ENCODE assay signal across 21 cellular contexts in the genomic region with DNA sequence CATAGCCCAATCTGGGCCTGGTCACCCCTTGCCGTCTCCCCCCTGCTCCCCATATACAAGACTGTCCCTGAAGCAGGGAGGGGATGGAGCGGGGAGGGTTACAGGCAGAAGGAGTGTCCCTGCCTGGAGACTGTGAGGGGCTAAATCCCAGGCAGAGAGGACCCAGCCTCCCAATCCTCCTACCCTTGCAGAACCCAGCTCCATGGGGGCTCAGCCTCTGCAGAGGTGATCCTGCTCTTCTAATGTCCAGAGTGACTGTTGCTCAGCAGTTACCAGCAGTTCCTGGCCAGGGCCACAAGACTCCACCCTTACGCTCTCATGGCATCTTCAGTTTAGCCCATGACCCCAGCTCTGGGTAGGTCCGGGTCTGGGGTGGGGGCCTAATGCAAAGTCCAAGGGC. TPM values are rescaled to one million over a fixed set of nuclear protein-coding genes. Genes with fewer than 3 reads are reported as not detected.
DNase-seq lines count a peak whose midpoint lies in the region; ATAC-seq, FAIRE-seq and TF ChIP-seq lines count a peak whose summit lies in the region.
"Had no signal": no experiment of that assay in that cellular context is flagged by ENCODE, and none has a peak within 500 bp of the region (broad histone marks: within the 10 kb centered on the region; RNA-seq: fewer than 3 reads in every experiment).

No MANE protein-coding gene starts in this region.

- H3K27ac ChIP-seq in HepG2 (ENCODE audit: extremely low read length, insufficient read depth, low read length), result no peak overlapping the region
- H3K27ac ChIP-seq in right lobe of liver, result no peak overlapping the region
- no peak overlapping the region for H3K27ac ChIP-seq in pancreas
- H3K27ac ChIP-seq: upper lobe of left lung had no signal

- H3K27me3 Mint-ChIP-seq in T-helper 17 cell, result no peaks in the 10 kb centered on the region
- no peaks in the 10 kb centered on the region for H3K27me3 Mint-ChIP-seq in effector memory CD8-positive, alpha-beta T cell

- peaks cover 48% of the 10 kb centered on the region for H3K4me1 Mint-ChIP-seq in T-helper 17 cell
- H3K4me1 Mint-ChIP-seq in effector memory CD8-positive, alpha-beta T cell (ENCODE audit: low read depth in 2 of 2), result peaks cover 37 to 43% of the 10 kb centered on the region in 2 donors
- H3K4me1 Mint-ChIP-seq: nephron progenitor cell had no signal

- intact Hi-C loops in HepG2 (cut with micrococcal nuclease; ENCODE audit: unreplicated experiment), result no loop called here
- intact Hi-C loops in right lobe of liver (cut with DNase I), result no loop called here
- intact Hi-C loops in pancreas (cut with DNase I), result no loop called here

- TF ChIP-seq EP300 in HepG2 (IDR thresholded peaks at IDR 0.05; ENCODE audit: low read depth in 2 of 2, low read length in 2 of 2) (no peak), HepG2 (CRISPR knock-in tag; IDR thresholded peaks at IDR 0.05; ENCODE audit: borderline replicate concordance) (no peak)

- DNase-seq in HepG2 (ENCODE audit: low spot score) (no peak), right lobe of liver (no peak), T-helper 17 cell (no peak), foreskin melanocyte (no peak), pancreas (no peak)
- no peak for DNase-seq in effector memory CD8-positive, alpha-beta T cell
- DNase-seq: activated CD4-positive, alpha-beta T cell treated with anti-CD3 and anti-CD28 coated beads, Interleukin-2, amount 50 U/mL, for 48 hours; activated effector memory CD4-positive, alpha-beta T cell treated with anti-CD3 and anti-CD28 coated beads, Interleukin-2, amount 50 U/mL, for 16 hours; anterior cingulate cortex; central memory CD4-positive, alpha-beta T cell; EL; nephron progenitor cell; OCI-M1; Right ventricle myocardium superior; stimulated activated CD4-positive, alpha-beta T cell treated with anti-CD3 and anti-CD28 coated beads, Interleukin-2, amount 100 ng/mL, for 48 hours; upper lobe of left lung had no signal

- no peak overlapping the region for H3K4me2 ChIP-seq in HepG2 (ENCODE audit: low read depth, low read length)

- H3K36me3 Mint-ChIP-seq in T-helper 17 cell (ENCODE audit: low read depth), result peaks cover 21% of the 10 kb centered on the region
- peaks cover 59% of the 10 kb centered on the region for H3K36me3 Mint-ChIP-seq in effector memory CD8-positive, alpha-beta T cell (ENCODE audit: insufficient read depth)

- H3K4me3 ChIP-seq in HepG2 (replicated peaks in 1 of 3; ENCODE audit: insufficient read depth in 1 of 3, low read depth in 2 of 3, low read length in 3 of 3) (no peak overlapping the region), right lobe of liver (no peak overlapping the region), pancreas (no peak overlapping the region)
- H3K4me3 ChIP-seq: HAP-1, K562, skin epidermis, upper lobe of left lung had no signal

- H4K20me1 ChIP-seq in HepG2 (ENCODE audit: insufficient read depth, low read length), result no peaks in the 10 kb centered on the region

- peak; percentile 18 for ATAC-seq in HepG2
- no peak for ATAC-seq in right lobe of liver
- ATAC-seq in T-helper 17 cell, result no peak
- no peak for ATAC-seq in effector memory CD8-positive, alpha-beta T cell (replicated peaks)
- ATAC-seq in GM18870 (IDR thresholded peaks at IDR 0.05; ENCODE audit: unreplicated experiment), result no peak
- no peak for ATAC-seq in pancreas
- ATAC-seq: K562 had no signal

- TF ChIP-seq POLR2A in HepG2 (IDR thresholded peaks at IDR 0.05; ENCODE audit: insufficient read depth in 1 of 2, low read depth in 2 of 2, low read length in 2 of 2) (no peak), right lobe of liver (IDR thresholded peaks at IDR 0.05) (no peak)

- 0 out of 2 replicates have a peak, but pooled peaks cover 4% of the 10 kb centered on the region for H3K4me1 ChIP-seq in HepG2 (ENCODE audit: insufficient read depth, low read length)
- no peaks in the 10 kb centered on the region for H3K4me1 ChIP-seq in right lobe of liver
- no peaks in the 10 kb centered on the region for H3K4me1 ChIP-seq in pancreas
- H3K4me1 ChIP-seq: HAP-1, upper lobe of left lung had no signal

- no peaks in the 10 kb centered on the region for H3K9me3 Mint-ChIP-seq in effector memory CD8-positive, alpha-beta T cell
- H3K9me3 Mint-ChIP-seq: nephron progenitor cell had no signal

- peaks cover 14 to 31% of the 10 kb centered on the region in 2 experiments for H3K36me3 ChIP-seq in HepG2 (replicated peaks in 1 of 2; ENCODE audit: control insufficient read depth in 1 of 2, insufficient read depth in 2 of 2, low read length in 2 of 2)
- peaks cover 0 to 24% (median 8%) of the 10 kb centered on the region in 4 donors for H3K36me3 ChIP-seq in right lobe of liver
- peaks cover 0 to 4% (median 0%) of the 10 kb centered on the region in 3 donors for H3K36me3 ChIP-seq in pancreas

- TF ChIP-seq CTCF in HepG2 (CRISPR knock-in tag; IDR thresholded peaks at IDR 0.05) (no peak), right lobe of liver (IDR thresholded peaks at IDR 0.05) (no peak), pancreas (IDR thresholded peaks at IDR 0.05) (no peak)

- FAIRE-seq in HepG2 (lab: Jason Lieb, UNC) (no peak), pancreas (lab: Jason Lieb, UNC) (no peak)
- FAIRE-seq: frontal cortex, K562 had no signal

- POLR2A ChIA-PET in HepG2 (lab: Yijun Ruan, JAX), result no interaction called here

- TF ChIP-seq RAD21 in HepG2 (CRISPR knock-in tag; IDR thresholded peaks at IDR 0.05), result no peak

- H3K9me3 ChIP-seq in HepG2 (ENCODE audit: low read length) (no peaks in the 10 kb centered on the region), right lobe of liver (no peaks in the 10 kb centered on the region), T-helper 17 cell (ENCODE audit: control insufficient read depth, low read length, poor library complexity, severe bottlenecking) (no peaks in the 10 kb centered on the region), pancreas (no peaks in the 10 kb centered on the region)
- H3K9me3 ChIP-seq: HAP-1, upper lobe of left lung had no signal

- CTCF ChIA-PET in HepG2 (lab: Yijun Ruan, JAX; ENCODE audit: low intra/inter-chr PET ratio, low total read pairs), result no interaction called here

- no peaks in the 10 kb centered on the region for H3K79me2 ChIP-seq in HepG2 (ENCODE audit: insufficient read depth, low read length)

- peak overlapping the region; percentile 93 for H3K27ac Mint-ChIP-seq in T-helper 17 cell
- H3K27ac Mint-ChIP-seq in effector memory CD8-positive, alpha-beta T cell, result peak overlapping the region; percentile 83 to 87
- H3K27ac Mint-ChIP-seq: nephron progenitor cell had no signal

- WGBS in HepG2 (ENCODE audit: low lambda C conversion rate), result 94% methylated on average over 2 of the region's 4 CpGs
- WGBS in right lobe of liver (ENCODE audit: insufficient coverage, low coverage, low lambda C conversion rate, missing lambda C conversion rate), result no CpG with 5 or more reads among the region's 4 CpGs
- 87 to 91% methylated on average over 4 of the region's 4 CpGs for WGBS in pancreas, 2 donors

- no peak overlapping the region for H2AFZ ChIP-seq in HepG2 (ENCODE audit: low read length)

- no peaks in the 10 kb centered on the region for H3K27me3 ChIP-seq in HepG2 (ENCODE audit: control insufficient read depth in 1 of 2, insufficient read depth in 2 of 2, low read length in 2 of 2)
- H3K27me3 ChIP-seq in right lobe of liver, result no peaks in the 10 kb centered on the region
- no peaks in the 10 kb centered on the region for H3K27me3 ChIP-seq in pancreas
- H3K27me3 ChIP-seq: upper lobe of left lung had no signal

- no TSS peak for BruUV-seq in HepG2 (replicated peaks; lab: Mats Ljungman, UMichigan)

- no peak overlapping the region for H3K4me3 Mint-ChIP-seq in T-helper 17 cell
- peak overlapping the region; percentile 7 to 13 for H3K4me3 Mint-ChIP-seq in effector memory CD8-positive, alpha-beta T cell
- H3K4me3 Mint-ChIP-seq: nephron progenitor cell had no signal

- H3K9ac ChIP-seq in HepG2 (ENCODE audit: insufficient read depth, low read depth, low read length), result no peak overlapping the region

- in situ Hi-C loops in HepG2 (cut with HindIII; ENCODE audit: extremely low pct_ligation_motif_present, low pct_unique_long_range_greater_than_20kb), result no loop called here

RNA-seq across cellular contexts. Expression of a gene that starts 58.1 kb away (rescaled TPM):
- total RNA-seq in HepG2 (2016; rRNA removed; fragmentation: Illumina TruSeq; extraction: Trizol) (64.5 and 72.9 TPM in 2 replicates), right lobe of liver (10 to 100 TPM; 12.9 to 23.0 (median 16.7) TPM), T-helper 17 cell (10 to 100 TPM; 20.0 to 20.7 TPM), pancreas (10 to 100 TPM in 4 of 6 donors, 1 to 10 TPM in 2; 9.3 to 16.8 (median 10.6) TPM)
- 27.1 and 32.8 TPM in 2 replicates for total RNA-seq in HepG2 (2016; cell fraction: cytosol; rRNA removed; fragmentation: Illumina TruSeq; extraction: Trizol; ENCODE audit: low read depth)
- total RNA-seq in HepG2 (2016; cell fraction: insoluble cytoplasmic fraction; rRNA removed; fragmentation: Illumina TruSeq; extraction: Trizol), result 61.3 and 76.9 TPM in 2 replicates
- 46.1 and 48.2 TPM in 2 replicates for total RNA-seq in HepG2 (2016; cell fraction: membrane; rRNA removed; fragmentation: Illumina TruSeq; extraction: Trizol)
- total RNA-seq in HepG2 (2016; cell fraction: nucleus; rRNA removed; fragmentation: Illumina TruSeq; extraction: Trizol), result 41.0 and 50.3 TPM in 2 replicates
- polyA plus RNA-seq in HepG2 (2011; rRNA removed) (43.6 and 44.4 TPM in 2 replicates), pancreas (10 to 100 TPM; 26.0 to 41.0 TPM)
- 33.4 and 39.7 TPM in 2 replicates for polyA plus RNA-seq in HepG2 (2011; cell fraction: cytosol; rRNA removed)
- polyA plus RNA-seq in HepG2 (2011; cell fraction: nucleus; rRNA removed), result 36.9 and 50.2 TPM in 2 replicates
- 71.5 and 94.3 TPM in 2 replicates for polyA plus RNA-seq in HepG2 (2012)
- polyA plus RNA-seq in HepG2 (2016; cell fraction: cytosol; fragmentation: Illumina TruSeq; extraction: Trizol; ENCODE audit: low read depth), result 25.6 and 45.6 TPM in 2 replicates
- 61.8 and 75.0 TPM in 2 replicates for polyA plus RNA-seq in HepG2 (2016; cell fraction: insoluble cytoplasmic fraction; fragmentation: Illumina TruSeq; extraction: Trizol; ENCODE audit: low read depth)
- polyA plus RNA-seq in HepG2 (2016; cell fraction: membrane; fragmentation: Illumina TruSeq; extraction: Trizol; ENCODE audit: low read depth), result 38.1 and 48.3 TPM in 2 replicates
- 94.3 and 101 TPM in 2 replicates for polyA plus RNA-seq in HepG2 (2016; cell fraction: nucleus; fragmentation: Illumina TruSeq; extraction: Trizol; ENCODE audit: insufficient read depth, low read depth)
- 4.7 and 10.7 TPM in 2 replicates for polyA minus RNA-seq in HepG2 (2011; rRNA and poly(A)+ RNA removed; ENCODE audit: low replicate concordance)
- 7.8 and 8.6 TPM in 2 replicates for polyA minus RNA-seq in HepG2 (2011; cell fraction: cytosol; rRNA and poly(A)+ RNA removed)
- 45.1 and 55.9 TPM in 2 replicates for polyA minus RNA-seq in HepG2 (2011; cell fraction: nucleus; rRNA and poly(A)+ RNA removed)

RNA-seq across cellular contexts. Expression of a gene that starts 58.2 kb away (rescaled TPM):
- 58.0 and 95.6 TPM in 2 replicates for total RNA-seq in HepG2 (2016; rRNA removed; fragmentation: Illumina TruSeq; extraction: Trizol)
- total RNA-seq in HepG2 (2016; cell fraction: cytosol; rRNA removed; fragmentation: Illumina TruSeq; extraction: Trizol; ENCODE audit: low read depth), result 42.0 and 43.6 TPM in 2 replicates
- total RNA-seq in HepG2 (2016; cell fraction: insoluble cytoplasmic fraction; rRNA removed; fragmentation: Illumina TruSeq; extraction: Trizol), result 63.0 and 102 TPM in 2 replicates
- 47.4 and 49.0 TPM in 2 replicates for total RNA-seq in HepG2 (2016; cell fraction: membrane; rRNA removed; fragmentation: Illumina TruSeq; extraction: Trizol)
- 79.1 and 80.7 TPM in 2 replicates for total RNA-seq in HepG2 (2016; cell fraction: nucleus; rRNA removed; fragmentation: Illumina TruSeq; extraction: Trizol)
- polyA plus RNA-seq in HepG2 (2011; rRNA removed), result 63.3 and 92.6 TPM in 2 replicates
- polyA plus RNA-seq in HepG2 (2011; cell fraction: cytosol; rRNA removed), result 47.2 and 81.0 TPM in 2 replicates
- polyA plus RNA-seq in HepG2 (2011; cell fraction: nucleus; rRNA removed), result 54.2 and 66.7 TPM in 2 replicates
- polyA plus RNA-seq in HepG2 (2012), result 68.6 and 76.2 TPM in 2 replicates
- polyA plus RNA-seq in HepG2 (2016; cell fraction: cytosol; fragmentation: Illumina TruSeq; extraction: Trizol; ENCODE audit: low read depth), result 28.0 and 31.3 TPM in 2 replicates
- 47.7 and 52.9 TPM in 2 replicates for polyA plus RNA-seq in HepG2 (2016; cell fraction: insoluble cytoplasmic fraction; fragmentation: Illumina TruSeq; extraction: Trizol; ENCODE audit: low read depth)
- polyA plus RNA-seq in HepG2 (2016; cell fraction: membrane; fragmentation: Illumina TruSeq; extraction: Trizol; ENCODE audit: low read depth), result 29.3 and 32.1 TPM in 2 replicates
- polyA plus RNA-seq in HepG2 (2016; cell fraction: nucleus; fragmentation: Illumina TruSeq; extraction: Trizol; ENCODE audit: insufficient read depth, low read depth), result 106 and 112 TPM in 2 replicates
- polyA minus RNA-seq in HepG2 (2011; rRNA and poly(A)+ RNA removed; ENCODE audit: low replicate concordance), result 13.4 and 13.9 TPM in 2 replicates
- 19.4 and 20.5 TPM in 2 replicates for polyA minus RNA-seq in HepG2 (2011; cell fraction: cytosol; rRNA and poly(A)+ RNA removed)
- 42.7 and 44.1 TPM in 2 replicates for polyA minus RNA-seq in HepG2 (2011; cell fraction: nucleus; rRNA and poly(A)+ RNA removed)
- 10 to 100 TPM; 19.6 to 30.5 (median 22.7) TPM for total RNA-seq in right lobe of liver
- total RNA-seq in T-helper 17 cell, result 10 to 100 TPM; 12.0 to 14.8 TPM
- total RNA-seq in pancreas, result 10 to 100 TPM; 11.9 to 23.3 (median 15.1) TPM
- polyA plus RNA-seq in pancreas, result 10 to 100 TPM; 22.9 to 38.1 TPM
